In the genomic region with DNA sequence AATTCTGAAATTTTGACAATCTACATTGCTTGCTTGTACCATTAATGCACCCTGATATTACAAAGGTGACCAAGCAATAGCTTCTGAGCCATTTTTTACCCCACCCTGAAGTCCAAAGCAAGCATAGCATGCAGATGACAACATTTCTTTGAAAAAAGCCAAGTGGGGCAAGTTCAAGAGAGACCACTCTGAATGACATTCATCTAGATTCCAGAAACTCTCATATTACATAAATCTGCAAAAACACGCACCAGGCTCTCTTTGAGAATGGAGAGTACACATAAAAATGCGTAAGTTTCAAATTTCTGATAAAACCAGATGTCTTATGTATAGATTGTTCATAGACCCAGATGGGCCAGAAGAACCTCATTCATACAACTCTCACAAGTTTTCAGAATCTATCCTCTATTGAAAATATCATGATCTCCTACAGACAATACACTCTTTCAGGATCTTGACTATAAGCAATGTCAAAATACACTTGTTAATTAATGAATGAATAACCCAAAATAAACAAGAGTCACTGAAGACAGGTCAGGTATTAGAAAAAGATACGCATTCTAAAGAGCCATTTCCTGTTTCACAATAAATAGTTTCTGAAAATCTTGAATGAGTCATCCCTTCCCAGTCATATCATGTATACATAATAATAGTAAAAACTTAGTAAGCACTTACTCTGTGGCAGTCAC, we compare ENCODE assay signal across 1 cellular context.
A peak's percentile ranks its signal among the peaks of the same experiment; 100 is the strongest.
TF ChIP-seq lines count a peak whose summit lies in the region.

No MANE protein-coding gene starts in this region.

TF ChIP-seq in GM12878, 131 proteins besides CTCF, POLR2A, EP300 and RAD21 (continued from another document and continues in another):
- TF ChIP-seq, protein P1, sequence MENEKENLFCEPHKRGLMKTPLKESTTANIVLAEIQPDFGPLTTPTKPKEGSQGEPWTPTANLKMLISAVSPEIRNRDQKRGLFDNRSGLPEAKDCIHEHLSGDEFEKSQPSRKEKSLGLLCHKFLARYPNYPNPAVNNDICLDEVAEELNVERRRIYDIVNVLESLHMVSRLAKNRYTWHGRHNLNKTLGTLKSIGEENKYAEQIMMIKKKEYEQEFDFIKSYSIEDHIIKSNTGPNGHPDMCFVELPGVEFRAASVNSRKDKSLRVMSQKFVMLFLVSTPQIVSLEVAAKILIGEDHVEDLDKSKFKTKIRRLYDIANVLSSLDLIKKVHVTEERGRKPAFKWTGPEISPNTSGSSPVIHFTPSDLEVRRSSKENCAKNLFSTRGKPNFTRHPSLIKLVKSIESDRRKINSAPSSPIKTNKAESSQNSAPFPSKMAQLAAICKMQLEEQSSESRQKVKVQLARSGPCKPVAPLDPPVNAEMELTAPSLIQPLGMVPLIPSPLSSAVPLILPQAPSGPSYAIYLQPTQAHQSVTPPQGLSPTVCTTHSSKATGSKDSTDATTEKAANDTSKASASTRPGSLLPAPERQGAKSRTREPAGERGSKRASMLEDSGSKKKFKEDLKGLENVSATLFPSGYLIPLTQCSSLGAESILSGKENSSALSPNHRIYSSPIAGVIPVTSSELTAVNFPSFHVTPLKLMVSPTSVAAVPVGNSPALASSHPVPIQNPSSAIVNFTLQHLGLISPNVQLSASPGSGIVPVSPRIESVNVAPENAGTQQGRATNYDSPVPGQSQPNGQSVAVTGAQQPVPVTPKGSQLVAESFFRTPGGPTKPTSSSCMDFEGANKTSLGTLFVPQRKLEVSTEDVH (IDR thresholded peaks at IDR 0.05; ENCODE audit: low read depth, partially characterized antibody): no peak
- TF ChIP-seq SIN3A (IDR thresholded peaks at IDR 0.05; ENCODE audit: low read depth, low read length): no peak
- no peak for TF ChIP-seq TCF12 (IDR thresholded peaks at IDR 0.05; ENCODE audit: low read depth, low read length)
- TF ChIP-seq RELB (IDR thresholded peaks at IDR 0.05; ENCODE audit: low read depth): peak; percentile 52; the same call in 1 of the 2 replicates
- TF ChIP-seq, protein P2, sequence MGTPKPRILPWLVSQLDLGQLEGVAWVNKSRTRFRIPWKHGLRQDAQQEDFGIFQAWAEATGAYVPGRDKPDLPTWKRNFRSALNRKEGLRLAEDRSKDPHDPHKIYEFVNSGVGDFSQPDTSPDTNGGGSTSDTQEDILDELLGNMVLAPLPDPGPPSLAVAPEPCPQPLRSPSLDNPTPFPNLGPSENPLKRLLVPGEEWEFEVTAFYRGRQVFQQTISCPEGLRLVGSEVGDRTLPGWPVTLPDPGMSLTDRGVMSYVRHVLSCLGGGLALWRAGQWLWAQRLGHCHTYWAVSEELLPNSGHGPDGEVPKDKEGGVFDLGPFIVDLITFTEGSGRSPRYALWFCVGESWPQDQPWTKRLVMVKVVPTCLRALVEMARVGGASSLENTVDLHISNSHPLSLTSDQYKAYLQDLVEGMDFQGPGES (IDR thresholded peaks at IDR 0.05): no peak
- no peak for TF ChIP-seq POU2F2 (IDR thresholded peaks at IDR 0.05; ENCODE audit: borderline replicate concordance, low read depth, low read length)
- TF ChIP-seq CBX5 (IDR thresholded peaks at IDR 0.05; ENCODE audit: low read depth): no peak
- peak; percentile 59; the same call in 1 of the 2 replicates for TF ChIP-seq MEF2A (IDR thresholded peaks at IDR 0.05; ENCODE audit: insufficient read depth, low read depth, low read length)
- no peak for TF ChIP-seq ASH2L (IDR thresholded peaks at IDR 0.05; ENCODE audit: borderline replicate concordance, low read depth)
- no peak for TF ChIP-seq HSF1 (IDR thresholded peaks at IDR 0.05; ENCODE audit: low read depth, low read length)
- TF ChIP-seq MTA2 (IDR thresholded peaks at IDR 0.05; ENCODE audit: low read depth): peak; percentile 92
- TF ChIP-seq, protein P3, sequence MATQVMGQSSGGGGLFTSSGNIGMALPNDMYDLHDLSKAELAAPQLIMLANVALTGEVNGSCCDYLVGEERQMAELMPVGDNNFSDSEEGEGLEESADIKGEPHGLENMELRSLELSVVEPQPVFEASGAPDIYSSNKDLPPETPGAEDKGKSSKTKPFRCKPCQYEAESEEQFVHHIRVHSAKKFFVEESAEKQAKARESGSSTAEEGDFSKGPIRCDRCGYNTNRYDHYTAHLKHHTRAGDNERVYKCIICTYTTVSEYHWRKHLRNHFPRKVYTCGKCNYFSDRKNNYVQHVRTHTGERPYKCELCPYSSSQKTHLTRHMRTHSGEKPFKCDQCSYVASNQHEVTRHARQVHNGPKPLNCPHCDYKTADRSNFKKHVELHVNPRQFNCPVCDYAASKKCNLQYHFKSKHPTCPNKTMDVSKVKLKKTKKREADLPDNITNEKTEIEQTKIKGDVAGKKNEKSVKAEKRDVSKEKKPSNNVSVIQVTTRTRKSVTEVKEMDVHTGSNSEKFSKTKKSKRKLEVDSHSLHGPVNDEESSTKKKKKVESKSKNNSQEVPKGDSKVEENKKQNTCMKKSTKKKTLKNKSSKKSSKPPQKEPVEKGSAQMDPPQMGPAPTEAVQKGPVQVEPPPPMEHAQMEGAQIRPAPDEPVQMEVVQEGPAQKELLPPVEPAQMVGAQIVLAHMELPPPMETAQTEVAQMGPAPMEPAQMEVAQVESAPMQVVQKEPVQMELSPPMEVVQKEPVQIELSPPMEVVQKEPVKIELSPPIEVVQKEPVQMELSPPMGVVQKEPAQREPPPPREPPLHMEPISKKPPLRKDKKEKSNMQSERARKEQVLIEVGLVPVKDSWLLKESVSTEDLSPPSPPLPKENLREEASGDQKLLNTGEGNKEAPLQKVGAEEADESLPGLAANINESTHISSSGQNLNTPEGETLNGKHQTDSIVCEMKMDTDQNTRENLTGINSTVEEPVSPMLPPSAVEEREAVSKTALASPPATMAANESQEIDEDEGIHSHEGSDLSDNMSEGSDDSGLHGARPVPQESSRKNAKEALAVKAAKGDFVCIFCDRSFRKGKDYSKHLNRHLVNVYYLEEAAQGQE (IDR thresholded peaks at IDR 0.05; ENCODE audit: low read depth, low read length): no peak
- TF ChIP-seq GABPA (IDR thresholded peaks at IDR 0.05; ENCODE audit: low read depth): no peak; the same call in 1 of the 2 replicates
- no peak for TF ChIP-seq NRF1 (conservative IDR thresholded peaks at IDR 0.05; ENCODE audit: low read depth, low read length)
- peak; percentile 96 for TF ChIP-seq JUNB (IDR thresholded peaks at IDR 0.05)
- TF ChIP-seq BACH1 (IDR thresholded peaks at IDR 0.05; ENCODE audit: borderline replicate concordance): peak; percentile 89; the same call in 1 of the 2 replicates
- TF ChIP-seq SMAD5 (IDR thresholded peaks at IDR 0.05; ENCODE audit: low read depth): no peak
- no peak for TF ChIP-seq USF2 (IDR thresholded peaks at IDR 0.05; ENCODE audit: borderline replicate concordance, low read depth, low read length)
- TF ChIP-seq BCL11A (IDR thresholded peaks at IDR 0.05; ENCODE audit: low read depth, low read length): peak; percentile 39; the same call in 1 of the 2 replicates
- TF ChIP-seq, protein P4, sequence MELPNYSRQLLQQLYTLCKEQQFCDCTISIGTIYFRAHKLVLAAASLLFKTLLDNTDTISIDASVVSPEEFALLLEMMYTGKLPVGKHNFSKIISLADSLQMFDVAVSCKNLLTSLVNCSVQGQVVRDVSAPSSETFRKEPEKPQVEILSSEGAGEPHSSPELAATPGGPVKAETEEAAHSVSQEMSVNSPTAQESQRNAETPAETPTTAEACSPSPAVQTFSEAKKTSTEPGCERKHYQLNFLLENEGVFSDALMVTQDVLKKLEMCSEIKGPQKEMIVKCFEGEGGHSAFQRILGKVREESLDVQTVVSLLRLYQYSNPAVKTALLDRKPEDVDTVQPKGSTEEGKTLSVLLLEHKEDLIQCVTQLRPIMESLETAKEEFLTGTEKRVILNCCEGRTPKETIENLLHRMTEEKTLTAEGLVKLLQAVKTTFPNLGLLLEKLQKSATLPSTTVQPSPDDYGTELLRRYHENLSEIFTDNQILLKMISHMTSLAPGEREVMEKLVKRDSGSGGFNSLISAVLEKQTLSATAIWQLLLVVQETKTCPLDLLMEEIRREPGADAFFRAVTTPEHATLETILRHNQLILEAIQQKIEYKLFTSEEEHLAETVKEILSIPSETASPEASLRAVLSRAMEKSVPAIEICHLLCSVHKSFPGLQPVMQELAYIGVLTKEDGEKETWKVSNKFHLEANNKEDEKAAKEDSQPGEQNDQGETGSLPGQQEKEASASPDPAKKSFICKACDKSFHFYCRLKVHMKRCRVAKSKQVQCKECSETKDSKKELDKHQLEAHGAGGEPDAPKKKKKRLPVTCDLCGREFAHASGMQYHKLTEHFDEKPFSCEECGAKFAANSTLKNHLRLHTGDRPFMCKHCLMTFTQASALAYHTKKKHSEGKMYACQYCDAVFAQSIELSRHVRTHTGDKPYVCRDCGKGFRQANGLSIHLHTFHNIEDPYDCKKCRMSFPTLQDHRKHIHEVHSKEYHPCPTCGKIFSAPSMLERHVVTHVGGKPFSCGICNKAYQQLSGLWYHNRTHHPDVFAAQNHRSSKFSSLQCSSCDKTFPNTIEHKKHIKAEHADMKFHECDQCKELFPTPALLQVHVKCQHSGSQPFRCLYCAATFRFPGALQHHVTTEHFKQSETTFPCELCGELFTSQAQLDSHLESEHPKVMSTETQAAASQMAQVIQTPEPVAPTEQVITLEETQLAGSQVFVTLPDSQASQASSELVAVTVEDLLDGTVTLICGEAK (IDR thresholded peaks at IDR 0.05; ENCODE audit: borderline replicate concordance): no peak
- no peak for TF ChIP-seq FOXK2 (IDR thresholded peaks at IDR 0.05)
- TF ChIP-seq YBX1 (IDR thresholded peaks at IDR 0.05): no peak
- no peak for TF ChIP-seq SMARCA5 (IDR thresholded peaks at IDR 0.05)
- no peak for TF ChIP-seq TCF7 (IDR thresholded peaks at IDR 0.05; ENCODE audit: borderline replicate concordance)
- TF ChIP-seq IRF4 (IDR thresholded peaks at IDR 0.05; ENCODE audit: low read depth, low read length): 0 out of 2 replicates have a peak, but pooled peaks have one; percentile 19
- no peak for TF ChIP-seq SIX5 (IDR thresholded peaks at IDR 0.05; ENCODE audit: low read depth, low read length, severe bottlenecking)
- peak; percentile 50; the same call in 1 of the 2 replicates for TF ChIP-seq CREM (IDR thresholded peaks at IDR 0.05; ENCODE audit: low read depth)
- TF ChIP-seq TAF1 (IDR thresholded peaks at IDR 0.05; ENCODE audit: borderline replicate concordance, low read depth, low read length): no peak
- no peak for TF ChIP-seq RB1 (IDR thresholded peaks at IDR 0.05; ENCODE audit: borderline replicate concordance)
- no peak for TF ChIP-seq POLR2AphosphoS5 (IDR thresholded peaks at IDR 0.05; ENCODE audit: low read length)
- no peak for TF ChIP-seq ZNF384 (IDR thresholded peaks at IDR 0.05; ENCODE audit: borderline replicate concordance, low read depth, low read length)
- TF ChIP-seq POLR2AphosphoS2 (IDR thresholded peaks at IDR 0.05; ENCODE audit: low read depth, low read length): no peak
- no peak for TF ChIP-seq HDGF (IDR thresholded peaks at IDR 0.05)
- TF ChIP-seq NFIC (IDR thresholded peaks at IDR 0.05; ENCODE audit: low read depth, low read length): peak; percentile 94
- peak; percentile 45; the same call in 1 of the 2 replicates for TF ChIP-seq BMI1 (IDR thresholded peaks at IDR 0.05; ENCODE audit: borderline replicate concordance)
- TF ChIP-seq CHD4 (IDR thresholded peaks at IDR 0.05): no peak
- TF ChIP-seq RELA (IDR thresholded peaks at IDR 0.05; ENCODE audit: borderline replicate concordance, partially characterized antibody): no peak
- TF ChIP-seq, protein P5, sequence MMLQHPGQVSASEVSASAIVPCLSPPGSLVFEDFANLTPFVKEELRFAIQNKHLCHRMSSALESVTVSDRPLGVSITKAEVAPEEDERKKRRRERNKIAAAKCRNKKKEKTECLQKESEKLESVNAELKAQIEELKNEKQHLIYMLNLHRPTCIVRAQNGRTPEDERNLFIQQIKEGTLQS (IDR thresholded peaks at IDR 0.05; ENCODE audit: borderline replicate concordance, extremely low read depth, low read depth, low read length): no peak
- TF ChIP-seq SREBF2 (IDR thresholded peaks at IDR 0.05; ENCODE audit: low read length): no peak
- no peak for TF ChIP-seq SUZ12 (IDR thresholded peaks at IDR 0.05; ENCODE audit: unreplicated experiment)
- TF ChIP-seq NFYA (IDR thresholded peaks at IDR 0.05; ENCODE audit: borderline replicate concordance, low read depth, low read length): no peak
- no peak; the same call in 1 of the 2 replicates for TF ChIP-seq ZNF217 (IDR thresholded peaks at IDR 0.05)
- no peak for TF ChIP-seq TARDBP (IDR thresholded peaks at IDR 0.05; ENCODE audit: borderline replicate concordance)
- no peak for TF ChIP-seq NR2C1 (IDR thresholded peaks at IDR 0.05)
- TF ChIP-seq, protein P6, sequence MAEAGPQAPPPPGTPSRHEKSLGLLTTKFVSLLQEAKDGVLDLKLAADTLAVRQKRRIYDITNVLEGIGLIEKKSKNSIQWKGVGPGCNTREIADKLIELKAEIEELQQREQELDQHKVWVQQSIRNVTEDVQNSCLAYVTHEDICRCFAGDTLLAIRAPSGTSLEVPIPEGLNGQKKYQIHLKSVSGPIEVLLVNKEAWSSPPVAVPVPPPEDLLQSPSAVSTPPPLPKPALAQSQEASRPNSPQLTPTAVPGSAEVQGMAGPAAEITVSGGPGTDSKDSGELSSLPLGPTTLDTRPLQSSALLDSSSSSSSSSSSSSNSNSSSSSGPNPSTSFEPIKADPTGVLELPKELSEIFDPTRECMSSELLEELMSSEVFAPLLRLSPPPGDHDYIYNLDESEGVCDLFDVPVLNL (IDR thresholded peaks at IDR 0.05; ENCODE audit: low read depth, low read length): no peak
- TF ChIP-seq SREBF1 (IDR thresholded peaks at IDR 0.05; ENCODE audit: low read length): no peak
- peak; percentile 76 for TF ChIP-seq MEF2B (IDR thresholded peaks at IDR 0.05; ENCODE audit: partially characterized antibody, poor library complexity, severe bottlenecking)
